Comparison of ENCODE assay signal across 26 cellular contexts in genomic region chr6:70982747-70983146, GRCh38. TPM values are rescaled to one million over a fixed set of nuclear protein-coding genes. Genes with fewer than 3 reads are reported as not detected.
A peak's percentile ranks its signal among the peaks of the same experiment; 100 is the strongest.
DNase-seq lines count a peak whose midpoint lies in the region; ATAC-seq, FAIRE-seq and TF ChIP-seq lines count a peak whose summit lies in the region.
"Had no signal": no experiment of that assay in that cellular context is flagged by ENCODE, and none has a peak within 500 bp of the region (broad histone marks: within the 10 kb centered on the region; RNA-seq: fewer than 3 reads in every experiment).

No MANE protein-coding gene starts in this region.

- H3K9ac ChIP-seq in K562 (ENCODE audit: insufficient read depth in 1 of 2, low read depth in 2 of 2, low read length in 2 of 2): no peak overlapping the region
- H3K9ac ChIP-seq: BLaER1 had no signal

- H3K9me3 ChIP-seq in K562 (replicated peaks; ENCODE audit: control insufficient read depth, insufficient read depth, low read depth, low read length): no peaks in the 10 kb centered on the region
- H3K9me3 ChIP-seq in esophagus muscularis mucosa: no peaks in the 10 kb centered on the region
- H3K9me3 ChIP-seq: BE2C had no signal

- no TSS peak for BruUV-seq in K562 (replicated peaks; lab: Mats Ljungman, UMichigan)

- peak; percentile 88 for DNase-seq in NCI-H82 (lab: John Stamatoyannopoulos, UW)
- DNase-seq in NCI-H82 treated with DMSO at 0.1 percent for 48 hours (lab: John Stamatoyannopoulos, UW; ENCODE audit: unreplicated experiment): peak; percentile 42
- DNase-seq in K562 (ENCODE audit: extremely low read depth in 1 of 4, low spot score in 3 of 4): no peak
- DNase-seq in natural killer cell treated with Interleukin-12 subunit alpha and Interleukin-12 subunit beta and Interleukin-15 and Interleukin-18, amount 100 ng/mL, for 72 hours (ENCODE audit: low spot score): no peak
- DNase-seq in esophagus muscularis mucosa (ENCODE audit: extremely low spot score): no peak
- DNase-seq: 8988T; ACHN; BE2C; C1 segment of cervical spinal cord; CD4-positive, alpha-beta memory T cell; CD4-positive, CD25-positive, alpha-beta regulatory T cell; CD8-positive, alpha-beta memory T cell; COR-L47; DMS 273 treated with DMSO at 0.1 percent for 48 hours; DMS153; DMS53; DMS79; DND-41; EL; GDM1 had no signal

- in situ Hi-C loops in K562 (cut with MboI): no loop called here

- POLR2A ChIA-PET in K562 (lab: Yijun Ruan, JAX): interaction anchor here (0.5 kb wide), 1 partner anchor 12 kb away, joined by 3 read pairs; no protein-coding TSS in a partner anchor

- no peak overlapping the region for H3K27ac Mint-ChIP-seq in natural killer cell treated with Interleukin-12 subunit alpha and Interleukin-12 subunit beta and Interleukin-15 and Interleukin-18, amount 100 ng/mL, for 72 hours
- H3K27ac Mint-ChIP-seq: CD14-positive monocyte; CD4-positive, alpha-beta memory T cell; CD4-positive, CD25-positive, alpha-beta regulatory T cell; CD8-positive, alpha-beta memory T cell had no signal

- no peak for TF ChIP-seq CTCF in K562 (IDR thresholded peaks at IDR 0.05 in 2 of 3, conservative IDR thresholded peaks at IDR 0.05 in 1 of 3; ENCODE audit: insufficient read depth in 2 of 3, low read depth in 1 of 3, low read length in 3 of 3)
- TF ChIP-seq CTCF in esophagus muscularis mucosa (IDR thresholded peaks at IDR 0.05): no peak

- ATAC-seq in K562: no peak
- no peak for ATAC-seq in natural killer cell treated with Interleukin-12 subunit alpha and Interleukin-12 subunit beta and Interleukin-15 and Interleukin-18, amount 100 ng/mL, for 72 hours
- ATAC-seq: GM12878 had no signal

- TF ChIP-seq EP300 in K562 (IDR thresholded peaks at IDR 0.05; ENCODE audit: low read length): no peak
- no peak for TF ChIP-seq EP300 in esophagus muscularis mucosa (IDR thresholded peaks at IDR 0.05)

- H3K79me2 ChIP-seq in K562 (ENCODE audit: control insufficient read depth, insufficient read depth, low read length): no peaks in the 10 kb centered on the region

- CTCF ChIA-PET in K562 (lab: Yijun Ruan, JAX; ENCODE audit: low intra/inter-chr PET ratio): no interaction called here

- H3K4me3 ChIP-seq in K562: no peak overlapping the region
- H3K4me3 ChIP-seq in esophagus muscularis mucosa: no peak overlapping the region
- H3K4me3 ChIP-seq: BLaER1, GM12878 had no signal

- no peaks in the 10 kb centered on the region for H3K9me1 ChIP-seq in K562 (ENCODE audit: control insufficient read depth, insufficient read depth, low read length)

- no peaks in the 10 kb centered on the region for H3K27me3 Mint-ChIP-seq in natural killer cell treated with Interleukin-12 subunit alpha and Interleukin-12 subunit beta and Interleukin-15 and Interleukin-18, amount 100 ng/mL, for 72 hours
- H3K27me3 Mint-ChIP-seq: CD4-positive, alpha-beta memory T cell had no signal

- H2AFZ ChIP-seq in K562 (ENCODE audit: low read depth, low read length): no peak overlapping the region

- peaks cover 5% of the 10 kb centered on the region for H3K9me3 Mint-ChIP-seq in natural killer cell treated with Interleukin-12 subunit alpha and Interleukin-12 subunit beta and Interleukin-15 and Interleukin-18, amount 100 ng/mL, for 72 hours

- no peaks in the 10 kb centered on the region for H4K20me1 ChIP-seq in K562 (replicated peaks; ENCODE audit: control insufficient read depth, insufficient read depth, low read length)
- H4K20me1 ChIP-seq: BLaER1 had no signal

- H3K36me3 Mint-ChIP-seq in natural killer cell treated with Interleukin-12 subunit alpha and Interleukin-12 subunit beta and Interleukin-15 and Interleukin-18, amount 100 ng/mL, for 72 hours: no peaks in the 10 kb centered on the region
- H3K36me3 Mint-ChIP-seq: CD14-positive monocyte; CD4-positive, alpha-beta memory T cell; CD4-positive, CD25-positive, alpha-beta regulatory T cell; CD8-positive, alpha-beta memory T cell had no signal

- no peak for TF ChIP-seq RAD21 in K562 (CRISPR knock-in tag; conservative IDR thresholded peaks at IDR 0.05 in 1 of 2, IDR thresholded peaks at IDR 0.05 in 1 of 2)

- no peak overlapping the region for H3K4me2 ChIP-seq in K562 (ENCODE audit: insufficient read depth, low read length)
- H3K4me2 ChIP-seq: BLaER1 had no signal

- no peak overlapping the region for H3K4me3 Mint-ChIP-seq in natural killer cell treated with Interleukin-12 subunit alpha and Interleukin-12 subunit beta and Interleukin-15 and Interleukin-18, amount 100 ng/mL, for 72 hours
- H3K4me3 Mint-ChIP-seq: CD14-positive monocyte; CD4-positive, alpha-beta memory T cell; CD4-positive, CD25-positive, alpha-beta regulatory T cell; CD8-positive, alpha-beta memory T cell had no signal

- H3K27me3 ChIP-seq in K562 (ENCODE audit: control insufficient read depth in 2 of 2, insufficient read depth in 2 of 2, low read length in 2 of 2): no peaks in the 10 kb centered on the region
- no peaks in the 10 kb centered on the region for H3K27me3 ChIP-seq in esophagus muscularis mucosa
- H3K27me3 ChIP-seq: BE2C, BLaER1 had no signal

- H3K4me1 Mint-ChIP-seq in natural killer cell treated with Interleukin-12 subunit alpha and Interleukin-12 subunit beta and Interleukin-15 and Interleukin-18, amount 100 ng/mL, for 72 hours (ENCODE audit: low read depth in 2 of 2): no peaks in the 10 kb centered on the region
- H3K4me1 Mint-ChIP-seq: CD4-positive, alpha-beta memory T cell; CD4-positive, CD25-positive, alpha-beta regulatory T cell; CD8-positive, alpha-beta memory T cell had no signal

- H3K27ac ChIP-seq in K562 (ENCODE audit: extremely low read depth, low read depth, low read length) (no peak overlapping the region), esophagus muscularis mucosa (replicated peaks in 1 of 4) (no peak overlapping the region)
- H3K27ac ChIP-seq: BLaER1 had no signal

- intact Hi-C loops in K562 (cut with micrococcal nuclease): no loop called here
- intact Hi-C loops in esophagus muscularis mucosa (cut with DNase I): no loop called here

- no peaks in the 10 kb centered on the region for H3K4me1 ChIP-seq in K562 (replicated peaks in 1 of 2; ENCODE audit: control insufficient read depth in 2 of 2, insufficient read depth in 2 of 2, low read length in 2 of 2)
- no peaks in the 10 kb centered on the region for H3K4me1 ChIP-seq in esophagus muscularis mucosa

- H3K36me3 ChIP-seq in K562 (ENCODE audit: control insufficient read depth, insufficient read depth, low read length) (no peaks in the 10 kb centered on the region), esophagus muscularis mucosa (no peaks in the 10 kb centered on the region)
- H3K36me3 ChIP-seq: BE2C, BLaER1 had no signal

- FAIRE-seq in K562 (lab: Jason Lieb, UNC): no peak
- FAIRE-seq: GM12878, GM12892, GM18507 had no signal

- no peak for TF ChIP-seq POLR2A in K562 (conservative IDR thresholded peaks at IDR 0.05)
- TF ChIP-seq POLR2A in esophagus muscularis mucosa (IDR thresholded peaks at IDR 0.05; ENCODE audit: low read depth): no peak

- 2% methylated on average over 3 of the region's 3 CpGs for WGBS in K562 (ENCODE audit: insufficient coverage, low coverage, missing lambda C conversion rate)
- 91% methylated on average over 3 of the region's 3 CpGs for WGBS in esophagus muscularis mucosa

TF ChIP-seq in K562, 482 proteins besides CTCF, POLR2A, EP300 and RAD21 (continues in another document):
- TF ChIP-seq ZSCAN32 (CRISPR knock-in tag; IDR thresholded peaks at IDR 0.05) (no peak), ILF3 (IDR thresholded peaks at IDR 0.05; ENCODE audit: borderline replicate concordance) (no peak), GABPB1 (CRISPR knock-in tag; IDR thresholded peaks at IDR 0.05) (no peak)

RNA-seq across cellular contexts. Expression of gene B3GAT2, which starts 25.9 kb away (rescaled TPM):
- not detected in 2 replicates for total RNA-seq in K562 (2011; cell fraction: chromatin; rRNA removed; ENCODE audit: low replicate concordance)
- not detected in 2 replicates for total RNA-seq in K562 (2011; cell fraction: nucleolus; rRNA removed)
- total RNA-seq in K562 (2011; cell fraction: nucleoplasm; rRNA removed): not detected in 2 replicates
- not detected in 2 replicates for total RNA-seq in K562 (2014; rRNA removed)
- total RNA-seq in K562 (2014; rRNA removed; fragmentation: Illumina TruSeq; extraction: Trizol): 0.03 and 0.04 TPM in 2 replicates
- total RNA-seq in K562 (2015; rRNA removed; fragmentation: Illumina TruSeq; extraction: Trizol): not detected in 2 replicates
- not detected in 2 replicates for total RNA-seq in K562 (2021)
- polyA plus RNA-seq in K562 (2011; rRNA removed): 0.01 and 0.04 TPM in 2 replicates
- not detected in 2 replicates for polyA plus RNA-seq in K562 (2011; cell fraction: cytosol; rRNA removed)
- 0.03 and 0.04 TPM in 2 replicates for polyA plus RNA-seq in K562 (2011; cell fraction: nucleus; rRNA removed)
- polyA plus RNA-seq in K562 (2012): 0.08 and 0.33 TPM in 2 replicates
- 0.01 TPM in 1 of 2 replicates, not detected in the other for polyA plus RNA-seq in K562 (2014; fragmentation: Illumina TruSeq; extraction: Trizol)
- under 1 TPM; 0.32 to 0.43 TPM for polyA plus RNA-seq in K562 (2014; fragmentation: Nextera tagmentation; extraction: Ambion mirVana)
- polyA plus RNA-seq in K562 (2014; rRNA removed): not detected in 2 replicates
- polyA minus RNA-seq in K562 (2011; rRNA and poly(A)+ RNA removed): 0.04 TPM in 1 of 2 replicates, not detected in the other
- polyA minus RNA-seq in K562 (2011; cell fraction: cytosol; rRNA and poly(A)+ RNA removed): not detected in 2 replicates
- polyA minus RNA-seq in K562 (2011; cell fraction: nucleus; rRNA and poly(A)+ RNA removed): not detected in 2 replicates
- total RNA-seq in natural killer cell treated with Interleukin-12 subunit alpha and Interleukin-12 subunit beta and Interleukin-15 and Interleukin-18, amount 100 ng/mL, for 72 hours: under 1 TPM in 1 of 2 donors, not detected in 1; 0.05 TPM
- total RNA-seq in esophagus muscularis mucosa: under 1 TPM in 3 of 4 donors, not detected in 1; under 0.01 to 0.13 (median 0.11) TPM
- total RNA-seq: A673; CD4-positive, alpha-beta memory T cell; CD4-positive, CD25-positive, alpha-beta regulatory T cell; CD8-positive, alpha-beta memory T cell; GM12878 had no signal

Comparison
In these comparisons a context has a peak if more than half of its experiments do, and no peak if none do; other contexts are left out.
1. DNase-seq: peak in NCI-H82 (single experiment) and NCI-H82 treated with DMSO at 0.1 percent for 48 hours (single experiment); none in K562 (0 of 4), natural killer cell treated with Interleukin-12 subunit alpha and Interleukin-12 subunit beta and Interleukin-15 and Interleukin-18, amount 100 ng/mL, for 72 hours (single experiment) and esophagus muscularis mucosa (single experiment).